Comparison of ENCODE assay signal across 1 cellular context in the genomic region with DNA sequence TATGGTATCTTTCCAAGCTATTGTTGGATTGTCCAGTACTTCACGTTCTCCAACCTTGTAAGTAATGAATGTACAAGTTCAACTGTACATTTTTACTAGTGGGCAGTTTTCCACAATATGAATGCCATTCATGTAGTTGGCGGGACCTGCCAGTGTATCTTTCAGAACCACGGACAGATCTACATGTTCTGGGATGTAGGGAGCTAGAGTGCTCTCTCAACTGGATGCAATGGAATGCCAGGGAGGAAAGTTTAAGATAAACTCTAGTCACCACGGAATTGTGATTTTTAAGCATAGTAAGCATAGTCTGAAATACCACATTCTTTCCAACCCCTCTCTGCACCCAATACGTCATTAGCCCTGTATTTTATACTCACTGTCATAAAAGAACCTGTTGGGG.
TF ChIP-seq lines count a peak whose summit lies in the region.

No MANE protein-coding gene starts in this region.

TF ChIP-seq in HEK293, 187 proteins besides CTCF, POLR2A, EP300 and RAD21 (continued from another document):
- TF ChIP-seq OSR2 (tag by site-specific recombination; IDR thresholded peaks at IDR 0.05): no peak
